17 cellular contexts compared by ENCODE assay signal in genomic region chr12:103824845-103825244, GRCh38. TPM values are rescaled to one million over a fixed set of nuclear protein-coding genes. Genes with fewer than 3 reads are reported as not detected.
A peak's percentile ranks its signal among the peaks of the same experiment; 100 is the strongest.
DNase-seq lines count a peak whose midpoint lies in the region; ATAC-seq and TF ChIP-seq lines count a peak whose summit lies in the region.
"Had no signal": no experiment of that assay in that cellular context is flagged by ENCODE, and none has a peak within 500 bp of the region (broad histone marks: within the 10 kb centered on the region; RNA-seq: fewer than 3 reads in every experiment).

No MANE protein-coding gene starts in this region.

- H3K9ac ChIP-seq in SK-N-SH (no peak overlapping the region), Karpas-422 (ENCODE audit: low read length) (no peak overlapping the region)

- no peak overlapping the region for H3K27ac Mint-ChIP-seq in activated CD4-positive, alpha-beta T cell treated with anti-CD3 and anti-CD28 coated beads, Interleukin-2, amount 10 ng/mL, durations not matched to agents 7 days and 5 days
- H3K27ac Mint-ChIP-seq: CD4-positive, CD25-positive, alpha-beta regulatory T cell had no signal

- POLR2A ChIA-PET in HEK293 (lab: Yijun Ruan, JAX) (no interaction called here), SK-N-SH (lab: Yijun Ruan, JAX) (no interaction called here)
- POLR2A ChIA-PET in activated CD4-positive, alpha-beta T cell treated with anti-CD3 and anti-CD28 coated beads, Interleukin-2, amount 10 ng/mL, durations not matched to agents 7 days and 5 days (lab: Charles Lee) = no interaction called here

- WGBS in SK-N-SH (ENCODE audit: low lambda C conversion rate) = 63% methylated on average over 3 of the region's 3 CpGs
- WGBS in sigmoid colon, 2 donors = 70 to 79% methylated on average over 3 of the region's 3 CpGs

- TF ChIP-seq EP300 in SK-N-SH (IDR thresholded peaks at IDR 0.05; ENCODE audit: borderline replicate concordance in 1 of 2, low read depth in 1 of 2, low read length in 1 of 2) = no peak
- no peak for TF ChIP-seq EP300 in sigmoid colon (IDR thresholded peaks at IDR 0.05)

- H3F3A ChIP-seq in SK-N-SH (replicated peaks; ENCODE audit: insufficient read depth) = peaks cover 14% of the 10 kb centered on the region

- H3K27me3 Mint-ChIP-seq in activated CD4-positive, alpha-beta T cell treated with anti-CD3 and anti-CD28 coated beads, Interleukin-2, amount 10 ng/mL, durations not matched to agents 7 days and 5 days = no peaks in the 10 kb centered on the region
- H3K27me3 Mint-ChIP-seq: CD4-positive, CD25-positive, alpha-beta regulatory T cell had no signal

- no peak for TF ChIP-seq POLR2A in sigmoid colon (IDR thresholded peaks at IDR 0.05)

- DNase-seq in SK-N-SH = no peak
- peak; percentile 59 for DNase-seq in foreskin melanocyte
- DNase-seq in sigmoid colon = peak; percentile 47
- no peak for DNase-seq in Karpas-422
- DNase-seq in activated CD4-positive, alpha-beta T cell treated with anti-CD3 and anti-CD28 coated beads, Interleukin-2, amount 10 ng/mL, durations not matched to agents 7 days and 5 days = no peak
- DNase-seq in GM13977 (ENCODE audit: low spot score) = no peak
- DNase-seq: Calu3; CD4-positive, CD25-positive, alpha-beta regulatory T cell; Kasumi-1; NCI-H1105 treated with DMSO at 0.1 percent for 48 hours; NCI-H187 treated with DMSO at 0.1 percent for 48 hours; NCI-H446 treated with DMSO at 0.1 percent for 48 hours; NCI-H748 treated with DMSO at 0.1 percent for 48 hours; PC-9; T-helper 1 cell had no signal

- H3K27me3 ChIP-seq in SK-N-SH (ENCODE audit: insufficient read depth) = no peaks in the 10 kb centered on the region
- H3K27me3 ChIP-seq in sigmoid colon = no peaks in the 10 kb centered on the region
- no peaks in the 10 kb centered on the region for H3K27me3 ChIP-seq in Karpas-422 (ENCODE audit: low read length)

- intact Hi-C loops in sigmoid colon (cut with DNase I) = no loop called here

- no peaks in the 10 kb centered on the region for H3K9me2 ChIP-seq in SK-N-SH
- H3K9me2 ChIP-seq in Karpas-422 (replicated peaks; ENCODE audit: insufficient read depth, low read length) = no peaks in the 10 kb centered on the region

- H3K79me2 ChIP-seq in SK-N-SH (ENCODE audit: insufficient read depth) = peaks cover 91% of the 10 kb centered on the region
- no peaks in the 10 kb centered on the region for H3K79me2 ChIP-seq in Karpas-422 (ENCODE audit: low read length)

- H3K9me3 ChIP-seq in HEK293 (ENCODE audit: control insufficient read depth, insufficient read depth, low read depth, low read length) = no peaks in the 10 kb centered on the region
- H3K9me3 ChIP-seq in SK-N-SH = no peaks in the 10 kb centered on the region
- H3K9me3 ChIP-seq in sigmoid colon = no peaks in the 10 kb centered on the region
- H3K9me3 ChIP-seq in Karpas-422 (ENCODE audit: low read length) = no peaks in the 10 kb centered on the region

- H3K4me2 ChIP-seq in SK-N-SH = peak overlapping the region; percentile 39; the same call in 1 of the 2 replicates
- H3K4me2 ChIP-seq in Karpas-422 (ENCODE audit: low read depth, low read length, poor library complexity, severe bottlenecking) = no peak overlapping the region
- H3K4me2 ChIP-seq: PC-9 had no signal

- in situ Hi-C loops in GM13977 (cut with MboI; ENCODE audit: low pct_unique_long_range_greater_than_20kb, low sequenced_read_pairs, unreplicated experiment) = no loop called here

- H3K4me3 Mint-ChIP-seq in activated CD4-positive, alpha-beta T cell treated with anti-CD3 and anti-CD28 coated beads, Interleukin-2, amount 10 ng/mL, durations not matched to agents 7 days and 5 days = no peak overlapping the region
- H3K4me3 Mint-ChIP-seq: CD4-positive, CD25-positive, alpha-beta regulatory T cell had no signal

- H3K27ac ChIP-seq in HEK293 (ENCODE audit: extremely low read depth, low read depth, low read length) = no peak overlapping the region
- peak overlapping the region in 1 of 2 experiments; percentile 34; a peak in 2 of 4 replicates for H3K27ac ChIP-seq in SK-N-SH (ENCODE audit: low read depth in 2 of 2, low read length in 1 of 2)
- peak overlapping the region in 2 of 4 donors; percentile 96 to 99 for H3K27ac ChIP-seq in sigmoid colon
- H3K27ac ChIP-seq in Karpas-422 (ENCODE audit: low read length) = no peak overlapping the region
- H3K27ac ChIP-seq: PC-9 had no signal

- CTCF ChIA-PET in HEK293 (lab: Yijun Ruan, JAX) (interaction anchor here (0.7 kb wide), 1 partner anchor 840 kb away, joined by 4 read pairs; no protein-coding TSS in a partner anchor), SK-N-SH (lab: Yijun Ruan, JAX) (interaction anchor here (0.6 kb wide), 1 partner anchor 1288 kb away, joined by 3 read pairs; no protein-coding TSS in a partner anchor)
- CTCF ChIA-PET in activated CD4-positive, alpha-beta T cell treated with anti-CD3 and anti-CD28 coated beads, Interleukin-2, amount 10 ng/mL, durations not matched to agents 7 days and 5 days (lab: Charles Lee) = no interaction called here

- peaks cover 5% of the 10 kb centered on the region for H3K9me3 Mint-ChIP-seq in activated CD4-positive, alpha-beta T cell treated with anti-CD3 and anti-CD28 coated beads, Interleukin-2, amount 10 ng/mL, durations not matched to agents 7 days and 5 days

- no peak overlapping the region for H2AFZ ChIP-seq in SK-N-SH (ENCODE audit: low read depth)
- no peak overlapping the region for H2AFZ ChIP-seq in Karpas-422 (ENCODE audit: low read length)
- H2AFZ ChIP-seq: PC-9 had no signal

- TF ChIP-seq CTCF in HEK293 (tag by site-specific recombination; IDR thresholded peaks at IDR 0.05) = no peak
- no peak for TF ChIP-seq CTCF in SK-N-SH (IDR thresholded peaks at IDR 0.05)
- no peak for TF ChIP-seq CTCF in sigmoid colon (IDR thresholded peaks at IDR 0.05)
- no peak for TF ChIP-seq CTCF in GM13977 (IDR thresholded peaks at IDR 0.05; ENCODE audit: extremely low read depth, insufficient read depth, missing control alignments)

- no peaks in the 10 kb centered on the region for H3K4me1 Mint-ChIP-seq in activated CD4-positive, alpha-beta T cell treated with anti-CD3 and anti-CD28 coated beads, Interleukin-2, amount 10 ng/mL, durations not matched to agents 7 days and 5 days

- H3K4me3 ChIP-seq in HEK293 (ENCODE audit: low read depth, low read length) (no peak overlapping the region), SK-N-SH (ENCODE audit: low read depth in 2 of 2, low read length in 1 of 2) (no peak overlapping the region), sigmoid colon (no peak overlapping the region), Karpas-422 (ENCODE audit: low read length) (no peak overlapping the region)
- H3K4me3 ChIP-seq: PC-9 had no signal

- H4K20me1 ChIP-seq in SK-N-SH (ENCODE audit: insufficient read depth) = peaks cover 8% of the 10 kb centered on the region
- H4K20me1 ChIP-seq in Karpas-422 (ENCODE audit: insufficient read depth, low read depth, low read length) = peaks cover 12% of the 10 kb centered on the region; the same call in 1 of the 2 replicates

- no peaks in the 10 kb centered on the region for H3K4me1 ChIP-seq in HEK293 (ENCODE audit: control insufficient read depth, insufficient read depth, low read length)
- peaks cover 0 to 13% of the 10 kb centered on the region in 2 experiments; a peak in 2 of 4 replicates for H3K4me1 ChIP-seq in SK-N-SH (ENCODE audit: control insufficient read depth in 1 of 2, insufficient read depth in 2 of 2, low read depth in 1 of 2, low read length in 1 of 2)
- H3K4me1 ChIP-seq in sigmoid colon = peaks cover 0 to 100% (median 85%) of the 10 kb centered on the region in 4 donors
- H3K4me1 ChIP-seq in Karpas-422 (ENCODE audit: low read length) = peaks cover 10% of the 10 kb centered on the region

- H3K36me3 ChIP-seq in HEK293 (ENCODE audit: control insufficient read depth in 2 of 2, insufficient read depth in 1 of 2, low read length in 2 of 2) (peaks cover 0 to 7% of the 10 kb centered on the region in 2 experiments; a peak in 1 of 3 replicates), SK-N-SH (replicated peaks in 1 of 2; ENCODE audit: control insufficient read depth in 1 of 2, insufficient read depth in 2 of 2, low read length in 1 of 2) (peaks cover 0 to 11% of the 10 kb centered on the region in 2 experiments), sigmoid colon (peaks cover 0 to 19% (median 9%) of the 10 kb centered on the region in 4 donors), Karpas-422 (ENCODE audit: insufficient read depth, low read length) (no peaks in the 10 kb centered on the region)

- peaks cover 3% of the 10 kb centered on the region for H3K36me3 Mint-ChIP-seq in activated CD4-positive, alpha-beta T cell treated with anti-CD3 and anti-CD28 coated beads, Interleukin-2, amount 10 ng/mL, durations not matched to agents 7 days and 5 days (ENCODE audit: low read depth)

- ATAC-seq in HG03135 (IDR thresholded peaks at IDR 0.05; ENCODE audit: unreplicated experiment) = no peak

- TF ChIP-seq RAD21 in SK-N-SH (IDR thresholded peaks at IDR 0.05; ENCODE audit: low read length) = no peak

TF ChIP-seq in HEK293, 187 proteins besides CTCF, POLR2A, EP300 and RAD21:
- TF ChIP-seq ZNF335 (tag by site-specific recombination; conservative IDR thresholded peaks at IDR 0.05) (0 out of 2 replicates have a peak, but pooled peaks have one; percentile 19), ZNF521 (tag by site-specific recombination; IDR thresholded peaks at IDR 0.05) (no peak), ZIC2 (tag by site-specific recombination; IDR thresholded peaks at IDR 0.05) (peak; percentile 72), GLIS1 (tag by site-specific recombination; IDR thresholded peaks at IDR 0.05) (peak; percentile 72), ZBTB20 (tag by site-specific recombination; IDR thresholded peaks at IDR 0.05) (peak; percentile 78; the same call in 1 of the 2 replicates)

TF ChIP-seq in SK-N-SH, 30 proteins besides CTCF, POLR2A, EP300 and RAD21:
- TF ChIP-seq FOSL2 (IDR thresholded peaks at IDR 0.05; ENCODE audit: borderline replicate concordance, low read depth) = no peak
- TF ChIP-seq, protein P1, sequence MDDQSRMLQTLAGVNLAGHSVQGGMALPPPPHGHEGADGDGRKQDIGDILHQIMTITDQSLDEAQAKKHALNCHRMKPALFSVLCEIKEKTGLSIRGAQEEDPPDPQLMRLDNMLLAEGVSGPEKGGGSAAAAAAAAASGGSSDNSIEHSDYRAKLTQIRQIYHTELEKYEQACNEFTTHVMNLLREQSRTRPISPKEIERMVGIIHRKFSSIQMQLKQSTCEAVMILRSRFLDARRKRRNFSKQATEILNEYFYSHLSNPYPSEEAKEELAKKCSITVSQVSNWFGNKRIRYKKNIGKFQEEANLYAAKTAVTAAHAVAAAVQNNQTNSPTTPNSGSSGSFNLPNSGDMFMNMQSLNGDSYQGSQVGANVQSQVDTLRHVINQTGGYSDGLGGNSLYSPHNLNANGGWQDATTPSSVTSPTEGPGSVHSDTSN (IDR thresholded peaks at IDR 0.05) = peak; percentile 35

RNA-seq across cellular contexts. Expression of gene NT5DC3, which starts 16.2 kb away (rescaled TPM):
- polyA plus RNA-seq in SK-N-SH (2012; rRNA removed) (11.0 and 12.5 TPM in 2 replicates), sigmoid colon (1 to 10 TPM in 2 of 3 donors, under 1 TPM in 1; 0.23 to 6.8 (median 1.8) TPM)
- polyA plus RNA-seq in SK-N-SH (2012; cell fraction: cytosol; rRNA removed) = 11.2 and 11.3 TPM in 2 replicates
- polyA plus RNA-seq in SK-N-SH (2012; cell fraction: nucleus; rRNA removed) = 20.5 and 29.5 TPM in 2 replicates
- total RNA-seq in sigmoid colon = 100 to 1,000 TPM; 179 to 346 (median 240) TPM
- total RNA-seq in Karpas-422 (2014; rRNA removed; shearing (Covaris generic); ENCODE audit: low replicate concordance) = 1.5 and 1.7 TPM in 2 replicates
- 1 to 10 TPM; 3.5 to 4.3 TPM for total RNA-seq in activated CD4-positive, alpha-beta T cell treated with anti-CD3 and anti-CD28 coated beads, Interleukin-2, amount 10 ng/mL, durations not matched to agents 7 days and 5 days

Comparison
In these comparisons a context has a peak if more than half of its experiments do, and no peak if none do; other contexts are left out.
1. DNase-seq: peak in foreskin melanocyte (single experiment) and sigmoid colon (single experiment); none in SK-N-SH (single experiment), Karpas-422 (single experiment), activated CD4-positive, alpha-beta T cell treated with anti-CD3 and anti-CD28 coated beads, Interleukin-2, amount 10 ng/mL, durations not matched to agents 7 days and 5 days (single experiment) and GM13977 (single experiment).
2. RNA of gene NT5DC3, which starts 16.2 kb away (total RNA-seq): 179 to 346 TPM in sigmoid colon; 3.5 to 4.3 TPM in activated CD4-positive, alpha-beta T cell treated with anti-CD3 and anti-CD28 coated beads, Interleukin-2, amount 10 ng/mL, durations not matched to agents 7 days and 5 days and 1.5 to 1.7 TPM in Karpas-422; every median in the first group is over 10 times any median in the second.